ENCODE assay signal across 1 cellular context in genomic region chr1:67832737-67833594, GRCh38.
TF ChIP-seq lines count a peak whose summit lies in the region.

TSS of gene GNG12 (minus strand) at chr1:67833467. CDS start at chr1:67707686, 125,781 bp downstream.

TF ChIP-seq in HepG2, 621 proteins besides CTCF, POLR2A, EP300 and RAD21 (continued from another document):
- TF ChIP-seq PATZ1 (CRISPR knock-in tag; IDR thresholded peaks at IDR 0.05) (no peak), YEATS2 (CRISPR knock-in tag; IDR thresholded peaks at IDR 0.05; ENCODE audit: borderline replicate concordance) (no peak), TP53 (CRISPR knock-in tag; conservative IDR thresholded peaks at IDR 0.05) (no peak), ZNF430 (CRISPR knock-in tag; IDR thresholded peaks at IDR 0.05) (no peak), KAT2B (IDR thresholded peaks at IDR 0.05; ENCODE audit: borderline replicate concordance, low read depth, low read length) (no peak), MED8 (CRISPR knock-in tag; IDR thresholded peaks at IDR 0.05; ENCODE audit: insufficient replicate concordance) (no peak), ZNF496 (CRISPR knock-in tag; IDR thresholded peaks at IDR 0.05; ENCODE audit: insufficient replicate concordance) (no peak), NRL (CRISPR knock-in tag; IDR thresholded peaks at IDR 0.05; ENCODE audit: borderline replicate concordance) (0 out of 2 replicates have a peak, but pooled peaks have one; percentile 25), ZMAT5 (CRISPR knock-in tag; IDR thresholded peaks at IDR 0.05; ENCODE audit: borderline replicate concordance, low read depth) (no peak), AHDC1 (CRISPR knock-in tag; IDR thresholded peaks at IDR 0.05; ENCODE audit: borderline replicate concordance) (no peak), SMYD3 (CRISPR knock-in tag; IDR thresholded peaks at IDR 0.05) (no peak), ZNF777 (CRISPR knock-in tag; IDR thresholded peaks at IDR 0.05) (peak; percentile 85), ZNF18 (CRISPR knock-in tag; IDR thresholded peaks at IDR 0.05; ENCODE audit: insufficient replicate concordance) (no peak), TBL1XR1 (IDR thresholded peaks at IDR 0.05; ENCODE audit: borderline replicate concordance, low read length, partially characterized antibody) (no peak), HNRNPK (IDR thresholded peaks at IDR 0.05; ENCODE audit: low read depth, low read length, poor library complexity, severe bottlenecking) (peak; percentile 77), RCOR2 (CRISPR knock-in tag; IDR thresholded peaks at IDR 0.05) (no peak), EHMT2 (IDR thresholded peaks at IDR 0.05; ENCODE audit: borderline replicate concordance, low read depth, low read length) (no peak), TSC22D2 (CRISPR knock-in tag; IDR thresholded peaks at IDR 0.05; ENCODE audit: borderline replicate concordance) (no peak), HOXA3 (CRISPR knock-in tag; IDR thresholded peaks at IDR 0.05) (no peak), HOXA7 (CRISPR knock-in tag; IDR thresholded peaks at IDR 0.05) (no peak), GFI1 (CRISPR knock-in tag; IDR thresholded peaks at IDR 0.05; ENCODE audit: borderline replicate concordance) (no peak), ATF3 (CRISPR knock-in tag; IDR thresholded peaks at IDR 0.05) (no peak), PRDM15 (CRISPR knock-in tag; IDR thresholded peaks at IDR 0.05) (no peak), SRSF9 (IDR thresholded peaks at IDR 0.05; ENCODE audit: borderline replicate concordance, insufficient read depth, low read depth, low read length, poor library complexity, severe bottlenecking) (no peak), EZH2 (conservative IDR thresholded peaks at IDR 0.05; ENCODE audit: low read depth, low read length) (no peak), POLR2AphosphoS2 (IDR thresholded peaks at IDR 0.05; ENCODE audit: low read depth, low read length) (no peak), NFKB2 (CRISPR knock-in tag; IDR thresholded peaks at IDR 0.05; ENCODE audit: borderline replicate concordance) (no peak), MED1 (CRISPR knock-in tag; IDR thresholded peaks at IDR 0.05) (no peak), MTF2 (CRISPR knock-in tag; IDR thresholded peaks at IDR 0.05; ENCODE audit: borderline replicate concordance) (peak; percentile 72; the same call in 1 of the 2 replicates), STAT5B (CRISPR knock-in tag; IDR thresholded peaks at IDR 0.05) (no peak), KDM4B (CRISPR knock-in tag; IDR thresholded peaks at IDR 0.05) (no peak), BATF2 (CRISPR knock-in tag; IDR thresholded peaks at IDR 0.05) (no peak), ZNF121 (CRISPR knock-in tag; IDR thresholded peaks at IDR 0.05) (0 out of 2 replicates have a peak, but pooled peaks have one; percentile 31), ZNF230 (CRISPR knock-in tag; IDR thresholded peaks at IDR 0.05) (no peak), ZNF720 (CRISPR knock-in tag; IDR thresholded peaks at IDR 0.05) (no peak), ZSCAN22 (CRISPR knock-in tag; IDR thresholded peaks at IDR 0.05) (no peak)
TF ChIP-seq in HepG2: peak in this region for 6.
